Comparison of ENCODE assay signal across 3 cellular contexts in the genomic region with DNA sequence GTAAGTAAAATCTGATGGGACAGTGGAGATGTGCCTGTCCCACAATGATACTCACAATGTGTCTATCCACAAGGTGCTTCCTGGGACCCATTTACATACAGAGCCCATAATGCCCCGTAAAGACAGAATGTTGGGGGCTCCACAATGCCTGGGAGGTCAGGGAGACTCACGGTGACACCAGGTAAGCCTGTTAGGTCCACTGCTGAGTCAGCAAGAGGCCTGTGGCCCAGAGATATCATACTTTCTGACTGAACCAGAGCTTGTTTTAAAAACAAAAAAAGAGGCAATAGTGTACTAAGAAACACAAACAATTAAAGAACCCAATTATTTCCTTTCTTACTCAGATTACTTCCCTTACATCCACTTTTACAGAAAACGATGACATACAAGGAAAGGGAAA.
A peak's percentile ranks its signal among the peaks of the same experiment; 100 is the strongest.
TF ChIP-seq lines count a peak whose summit lies in the region.

No MANE protein-coding gene starts in this region.

TF ChIP-seq in A549, 52 proteins besides CTCF, POLR2A, EP300 and RAD21:
- peak; percentile 65 for TF ChIP-seq MAFK (IDR thresholded peaks at IDR 0.05; ENCODE audit: partially characterized antibody)
- TF ChIP-seq RARB (CRISPR knock-in tag; IDR thresholded peaks at IDR 0.05), result no peak
- TF ChIP-seq, protein P1, sequence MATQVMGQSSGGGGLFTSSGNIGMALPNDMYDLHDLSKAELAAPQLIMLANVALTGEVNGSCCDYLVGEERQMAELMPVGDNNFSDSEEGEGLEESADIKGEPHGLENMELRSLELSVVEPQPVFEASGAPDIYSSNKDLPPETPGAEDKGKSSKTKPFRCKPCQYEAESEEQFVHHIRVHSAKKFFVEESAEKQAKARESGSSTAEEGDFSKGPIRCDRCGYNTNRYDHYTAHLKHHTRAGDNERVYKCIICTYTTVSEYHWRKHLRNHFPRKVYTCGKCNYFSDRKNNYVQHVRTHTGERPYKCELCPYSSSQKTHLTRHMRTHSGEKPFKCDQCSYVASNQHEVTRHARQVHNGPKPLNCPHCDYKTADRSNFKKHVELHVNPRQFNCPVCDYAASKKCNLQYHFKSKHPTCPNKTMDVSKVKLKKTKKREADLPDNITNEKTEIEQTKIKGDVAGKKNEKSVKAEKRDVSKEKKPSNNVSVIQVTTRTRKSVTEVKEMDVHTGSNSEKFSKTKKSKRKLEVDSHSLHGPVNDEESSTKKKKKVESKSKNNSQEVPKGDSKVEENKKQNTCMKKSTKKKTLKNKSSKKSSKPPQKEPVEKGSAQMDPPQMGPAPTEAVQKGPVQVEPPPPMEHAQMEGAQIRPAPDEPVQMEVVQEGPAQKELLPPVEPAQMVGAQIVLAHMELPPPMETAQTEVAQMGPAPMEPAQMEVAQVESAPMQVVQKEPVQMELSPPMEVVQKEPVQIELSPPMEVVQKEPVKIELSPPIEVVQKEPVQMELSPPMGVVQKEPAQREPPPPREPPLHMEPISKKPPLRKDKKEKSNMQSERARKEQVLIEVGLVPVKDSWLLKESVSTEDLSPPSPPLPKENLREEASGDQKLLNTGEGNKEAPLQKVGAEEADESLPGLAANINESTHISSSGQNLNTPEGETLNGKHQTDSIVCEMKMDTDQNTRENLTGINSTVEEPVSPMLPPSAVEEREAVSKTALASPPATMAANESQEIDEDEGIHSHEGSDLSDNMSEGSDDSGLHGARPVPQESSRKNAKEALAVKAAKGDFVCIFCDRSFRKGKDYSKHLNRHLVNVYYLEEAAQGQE (IDR thresholded peaks at IDR 0.05), result no peak
- TF ChIP-seq HDAC2 (IDR thresholded peaks at IDR 0.05), result no peak

TF ChIP-seq in IMR-90, 13 proteins besides CTCF, POLR2A, EP300 and RAD21:
- TF ChIP-seq MAFK (IDR thresholded peaks at IDR 0.05; ENCODE audit: low read depth, low read length) (peak; percentile 51), FOS (IDR thresholded peaks at IDR 0.05; ENCODE audit: low read depth, low read length) (no peak), SMC3 (IDR thresholded peaks at IDR 0.05; ENCODE audit: low read depth, low read length) (no peak), RFX5 (IDR thresholded peaks at IDR 0.05; ENCODE audit: low read depth, low read length) (no peak)

TF ChIP-seq in H1, 55 proteins besides CTCF, POLR2A, EP300 and RAD21:
- TF ChIP-seq ASH2L (IDR thresholded peaks at IDR 0.05; ENCODE audit: low read length), result no peak
- 0 out of 2 replicates have a peak, but pooled peaks have one; percentile 7 for TF ChIP-seq MAFK (IDR thresholded peaks at IDR 0.05; ENCODE audit: low read depth, low read length)
